In the genomic region with DNA sequence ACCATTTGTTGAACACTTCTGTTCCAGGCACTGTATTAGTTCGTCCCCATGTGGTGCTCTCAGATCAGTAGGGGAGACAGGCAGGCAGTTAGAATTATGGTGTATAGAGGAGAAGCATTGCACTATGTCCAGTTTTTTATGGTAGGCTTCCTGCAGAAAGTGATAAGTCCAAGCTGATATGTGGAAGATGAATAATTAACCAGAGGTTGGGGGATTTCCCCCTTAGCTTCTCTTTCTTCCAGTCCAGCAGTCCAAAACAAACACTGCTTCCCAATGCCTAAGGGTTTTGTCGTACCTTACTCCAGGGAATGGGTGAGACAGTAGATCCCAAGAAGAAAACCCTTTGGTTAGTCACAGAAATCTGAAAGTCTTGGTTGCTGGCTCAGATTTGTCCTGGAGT, we compare ENCODE assay signal across 28 cellular contexts.
"Had no signal": no experiment of that assay in that cellular context is flagged by ENCODE, and none has a peak within 500 bp of the region (broad histone marks: within the 10 kb centered on the region; RNA-seq: fewer than 3 reads in every experiment).

No MANE protein-coding gene starts in this region.

- H3K36me3 ChIP-seq: uterus had no signal

- H3K4me1 ChIP-seq: foreskin keratinocyte, lower lobe of right lung, testis, uterus had no signal

- H3K27ac ChIP-seq: foreskin keratinocyte, lower lobe of right lung, spleen, testis, uterus had no signal

- H3K9me3 Mint-ChIP-seq: activated naive CD8-positive, alpha-beta T cell treated with anti-CD3 and anti-CD28 coated beads, Interleukin-2, amount 50 U/mL, for 24 hours; activated T-cell treated with anti-CD3 and anti-CD28 coated beads, Interleukin-2, amount 50 U/mL, for 72 hours; brain; dendritic cell treated with granulocyte-macrophage colony-stimulating factor and Interleukin-4, amounts not matched to agents 40 ng/mL and 50 ng/mL, for 4 days; naive B cell; WTC11 had no signal

- H3K4me3 ChIP-seq: lower lobe of right lung, spleen, testis, uterus had no signal

- H3K4me3 Mint-ChIP-seq: activated naive CD8-positive, alpha-beta T cell treated with anti-CD3 and anti-CD28 coated beads, Interleukin-2, amount 50 U/mL, for 24 hours; activated T-cell treated with anti-CD3 and anti-CD28 coated beads, Interleukin-2, amount 50 U/mL, for 72 hours; brain; dendritic cell treated with granulocyte-macrophage colony-stimulating factor and Interleukin-4, amounts not matched to agents 40 ng/mL and 50 ng/mL, for 4 days; naive B cell; WTC11 had no signal

- H3K4me1 Mint-ChIP-seq: activated naive CD8-positive, alpha-beta T cell treated with anti-CD3 and anti-CD28 coated beads, Interleukin-2, amount 50 U/mL, for 24 hours; brain; WTC11 had no signal

- DNase-seq: activated CD4-positive, alpha-beta T cell treated with anti-CD3 and anti-CD28 coated beads for 4 hours; activated CD4-positive, alpha-beta T cell treated with anti-CD3 and anti-CD28 coated beads, Interleukin-2, amount 50 U/mL, for 48 hours; activated CD8-positive, alpha-beta memory T cell treated with anti-CD3 and anti-CD28 coated beads, Interleukin-2, amount 50 U/mL, for 48 hours; activated gamma-delta T cell; activated naive CD4-positive, alpha-beta T cell treated with anti-CD3 and anti-CD28 coated beads, Interleukin-2, amount 50 U/mL, for 16 hours; activated naive CD8-positive, alpha-beta T cell treated with anti-CD3 and anti-CD28 coated beads, Interleukin-2, amount 50 U/mL, for 24 hours; activated T-cell treated with anti-CD3 and anti-CD28 coated beads, Interleukin-2, amount 50 U/mL, for 72 hours; effector CD4-positive, alpha-beta T cell; erythroblast; foreskin keratinocyte; hippocampal formation; left cardiac atrium; lower lobe of right lung; mesendoderm; naive B cell; nucleus accumbens; retina; spleen; stimulated activated CD4-positive, alpha-beta T cell treated with anti-CD3 and anti-CD28 coated beads, Interleukin-4, amount 100 ng/mL, for 1 hour; stimulated activated naive CD4-positive, alpha-beta T cell; T-helper 1 cell; T-helper 9 cell; testis; trophoblast cell; uterus had no signal

- H3K27me3 ChIP-seq: foreskin keratinocyte, spleen, testis, uterus had no signal

- H3K27ac Mint-ChIP-seq: activated naive CD8-positive, alpha-beta T cell treated with anti-CD3 and anti-CD28 coated beads, Interleukin-2, amount 50 U/mL, for 24 hours; activated T-cell treated with anti-CD3 and anti-CD28 coated beads, Interleukin-2, amount 50 U/mL, for 72 hours; brain; dendritic cell treated with granulocyte-macrophage colony-stimulating factor and Interleukin-4, amounts not matched to agents 40 ng/mL and 50 ng/mL, for 4 days; WTC11 had no signal

- H3K9me3 ChIP-seq: lower lobe of right lung, spleen, testis, uterus had no signal

- ATAC-seq: activated naive CD8-positive, alpha-beta T cell treated with anti-CD3 and anti-CD28 coated beads, Interleukin-2, amount 50 U/mL, for 24 hours; activated T-cell treated with anti-CD3 and anti-CD28 coated beads, Interleukin-2, amount 50 U/mL, for 72 hours; foreskin keratinocyte; left cardiac atrium; lower lobe of right lung; WTC11 had no signal

- H3K27me3 Mint-ChIP-seq: activated naive CD8-positive, alpha-beta T cell treated with anti-CD3 and anti-CD28 coated beads, Interleukin-2, amount 50 U/mL, for 24 hours; dendritic cell treated with granulocyte-macrophage colony-stimulating factor and Interleukin-4, amounts not matched to agents 40 ng/mL and 50 ng/mL, for 4 days; naive B cell had no signal
